In genomic region chr6:1381397-1382330, GRCh38 we compare ENCODE assay signal across 8 cellular contexts.
DNase-seq lines count a peak whose midpoint lies in the region; ATAC-seq and TF ChIP-seq lines count a peak whose summit lies in the region.

No MANE protein-coding gene starts in this region.

- no peaks in the 10 kb centered on the region for H3K36me3 ChIP-seq in HAP-1 (replicated peaks)

- no peak for ATAC-seq in GM19463 (IDR thresholded peaks at IDR 0.05; ENCODE audit: unreplicated experiment)
- ATAC-seq in HG02763 (IDR thresholded peaks at IDR 0.05; ENCODE audit: unreplicated experiment) = no peak

- peak overlapping the region; percentile 40 for H3K4me3 ChIP-seq in AG09309 (ENCODE audit: control insufficient read depth, low read depth, low read length)
- H3K4me3 ChIP-seq in HAP-1 = peak overlapping the region; percentile 31
- no peak overlapping the region for H3K4me3 ChIP-seq in astrocyte of the spinal cord (ENCODE audit: low read depth, low read length)

- peaks cover 23% of the 10 kb centered on the region for H3K4me1 Mint-ChIP-seq in T-helper 1 cell treated with Interleukin-12 subunit alpha and Interleukin-12 subunit beta and Interleukin-4 antibody, amounts not matched to agents 30 μg/mL and 1 μg/mL, for 36 hours (ENCODE audit: low read depth)

- H3K4me3 Mint-ChIP-seq in T-helper 1 cell treated with Interleukin-12 subunit alpha and Interleukin-12 subunit beta and Interleukin-4 antibody, amounts not matched to agents 30 μg/mL and 1 μg/mL, for 36 hours = no peak overlapping the region

- H3K27ac Mint-ChIP-seq in T-helper 1 cell treated with Interleukin-12 subunit alpha and Interleukin-12 subunit beta and Interleukin-4 antibody, amounts not matched to agents 30 μg/mL and 1 μg/mL, for 36 hours = peak overlapping the region; percentile 63

- H3K9me3 Mint-ChIP-seq in T-helper 1 cell treated with Interleukin-12 subunit alpha and Interleukin-12 subunit beta and Interleukin-4 antibody, amounts not matched to agents 30 μg/mL and 1 μg/mL, for 36 hours = no peaks in the 10 kb centered on the region

- TF ChIP-seq CTCF in AG09309 (IDR thresholded peaks at IDR 0.05; ENCODE audit: control insufficient read depth, insufficient read depth, low read depth, low read length, missing control alignments) (peak; percentile 63), astrocyte of the spinal cord (IDR thresholded peaks at IDR 0.05; ENCODE audit: low read depth, low read length) (peak; percentile 68)

- H3K4me1 ChIP-seq in HAP-1 = peaks cover 4% of the 10 kb centered on the region

- H3K9me3 ChIP-seq in HAP-1 = no peaks in the 10 kb centered on the region

- in situ Hi-C loops in HAP-1 (cut with MboI; ENCODE audit: low sequenced_read_pairs) = loop anchor here (25.0 kb wide), 2 partner anchors 594 to 794 kb away; no protein-coding TSS in a partner anchor
- in situ Hi-C loops in astrocyte of the spinal cord (cut with HindIII; ENCODE audit: low sequenced_read_pairs) = no loop called here

- peaks cover 73% of the 10 kb centered on the region for H3K27me3 Mint-ChIP-seq in T-helper 1 cell treated with Interleukin-12 subunit alpha and Interleukin-12 subunit beta and Interleukin-4 antibody, amounts not matched to agents 30 μg/mL and 1 μg/mL, for 36 hours (ENCODE audit: low read depth)

- no peak for DNase-seq in AG09309 (ENCODE audit: low read depth)
- peak; percentile 43 to 83 for DNase-seq in HAP-1 (ENCODE audit: low spot score in 2 of 2)
- DNase-seq in astrocyte of the spinal cord (ENCODE audit: low read depth, low spot score) = no peak
- DNase-seq in iPS-NIHi7 (ENCODE audit: extremely low spot score) = peak; percentile 68
- DNase-seq in stimulated activated CD4-positive, alpha-beta T cell treated with anti-CD3 and anti-CD28 coated beads, Interleukin-15, amount 100 ng/mL, for 1 hour (ENCODE audit: low read depth in 1 of 2, low spot score in 1 of 2) = peak; percentile 10 to 60

- H3K27me3 ChIP-seq in HAP-1 (ENCODE audit: low read depth) = peaks cover 44% of the 10 kb centered on the region

- H3K36me3 Mint-ChIP-seq in T-helper 1 cell treated with Interleukin-12 subunit alpha and Interleukin-12 subunit beta and Interleukin-4 antibody, amounts not matched to agents 30 μg/mL and 1 μg/mL, for 36 hours (ENCODE audit: low read depth) = peaks cover 3% of the 10 kb centered on the region

Comparison
In these comparisons a context has a peak if more than half of its experiments do, and no peak if none do; other contexts are left out.
1. DNase-seq: peak in HAP-1 (2 of 2), iPS-NIHi7 (single experiment) and stimulated activated CD4-positive, alpha-beta T cell treated with anti-CD3 and anti-CD28 coated beads, Interleukin-15, amount 100 ng/mL, for 1 hour (2 of 2); none in AG09309 (single experiment) and astrocyte of the spinal cord (single experiment).